ENCODE assay signal across 33 cellular contexts in the genomic region with DNA sequence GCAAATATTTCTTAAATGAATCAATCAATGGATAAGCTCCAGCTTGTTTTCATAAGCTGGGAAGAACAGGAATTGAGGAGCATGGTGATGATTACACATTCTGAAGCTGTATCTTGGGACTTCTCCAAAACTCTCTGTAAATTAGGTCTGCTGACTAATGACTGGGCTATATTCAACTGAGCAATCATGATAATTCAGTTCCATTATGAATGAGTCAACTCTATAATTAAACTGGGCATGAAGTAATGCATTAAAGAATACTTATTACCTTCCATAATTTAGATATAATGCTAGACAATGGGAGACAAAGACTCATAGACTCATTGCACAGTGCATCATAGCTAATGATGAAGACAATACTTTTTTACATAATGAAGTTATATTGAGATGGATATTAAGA.
"Had no signal": no experiment of that assay in that cellular context is flagged by ENCODE, and none has a peak within 500 bp of the region (broad histone marks: within the 10 kb centered on the region; RNA-seq: fewer than 3 reads in every experiment).

No MANE protein-coding gene starts in this region.

- DNase-seq: activated CD4-positive, alpha-beta memory T cell treated with anti-CD3 and anti-CD28 coated beads for 36 hours; activated CD4-positive, alpha-beta T cell treated with anti-CD3 and anti-CD28 coated beads, Interleukin-2, amount 10 ng/mL, durations not matched to agents 24 days and 14 days; activated CD4-positive, CD25-positive, alpha-beta regulatory T cell treated with anti-CD3 and anti-CD28 coated beads, Interleukin-2, amount 50 U/mL, for 72 hours; activated CD8-positive, alpha-beta memory T cell treated with anti-CD3 and anti-CD28 coated beads, Interleukin-2, amount 50 U/mL, for 4 hours; activated effector memory CD4-positive, alpha-beta T cell treated with anti-CD3 and anti-CD28 coated beads, Interleukin-2, amount 50 U/mL, for 16 hours; activated naive CD4-positive, alpha-beta T cell treated with anti-CD3 and anti-CD28 coated beads, Interleukin-2, amount 10 ng/mL, durations not matched to agents 7 days and 5 days; activated naive CD8-positive, alpha-beta T cell treated with anti-CD3 and anti-CD28 coated beads, Interleukin-2, amount 10 ng/mL, durations not matched to agents 7 days and 5 days; activated T-cell treated with anti-CD3 and anti-CD28 coated beads, Interleukin-2, amount 50 U/mL, for 1 hour; central memory CD4-positive, alpha-beta T cell; head of caudate nucleus; hippocampal formation; left cardiac atrium; mammary epithelial cell; naive thymus-derived CD8-positive, alpha-beta T cell; nucleus accumbens; pancreas; retina; small intestine; stimulated activated CD4-positive, alpha-beta T cell treated with anti-CD3 and anti-CD28 coated beads, Interleukin-4, amount 100 ng/mL, for 24 hours; stimulated activated CD8-positive, alpha-beta memory T cell treated with anti-CD3 and anti-CD28 coated beads, Interleukin-4, amount 100 ng/mL, for 48 hours; stomach; T-helper 9 cell; thyroid gland; upper lobe of left lung had no signal

- H3K27ac ChIP-seq: ascending aorta, esophagus muscularis mucosa, pancreas, prostate gland, stomach, thyroid gland, upper lobe of left lung, vagina had no signal

- H3K27ac Mint-ChIP-seq: activated CD4-positive, alpha-beta memory T cell treated with anti-CD3 and anti-CD28 coated beads for 36 hours; activated CD4-positive, alpha-beta T cell treated with anti-CD3 and anti-CD28 coated beads, Interleukin-2, amount 10 ng/mL, durations not matched to agents 24 days and 14 days; activated naive CD4-positive, alpha-beta T cell treated with anti-CD3 and anti-CD28 coated beads, Interleukin-2, amount 10 ng/mL, durations not matched to agents 7 days and 5 days; activated naive CD8-positive, alpha-beta T cell treated with anti-CD3 and anti-CD28 coated beads, Interleukin-2, amount 10 ng/mL, durations not matched to agents 7 days and 5 days; activated T-helper 1 cell treated with anti-CD3 and anti-CD28 coated beads, Interleukin-12 subunit alpha, Interleukin-12 subunit beta, Interleukin-2, Interleukin-4 antibody, amounts not matched to agents 30 ng/mL and 10 ng/mL and 1 ng/mL, durations not matched to agents 14 hours and 24 hours and 36 hours; mesothelial cell of epicardium; naive thymus-derived CD8-positive, alpha-beta T cell; stimulated activated memory B cell treated with anti-CD40 and anti-IgM and Interleukin-4, amounts not matched to agents 10 μg/mL and 1 μg/mL and 100 μg/mL, for 72 hours had no signal

- ATAC-seq: left cardiac atrium; naive thymus-derived CD8-positive, alpha-beta T cell; pancreas; sciatic nerve; stimulated activated memory B cell treated with anti-CD40 and anti-IgM and Interleukin-4, amounts not matched to agents 10 μg/mL and 1 μg/mL and 100 μg/mL, for 72 hours had no signal

- H3K4me1 ChIP-seq: ascending aorta, esophagus muscularis mucosa, pancreas, prostate gland, stomach, thyroid gland, upper lobe of left lung, vagina had no signal

- H3K9me3 Mint-ChIP-seq: activated CD4-positive, alpha-beta T cell treated with anti-CD3 and anti-CD28 coated beads, Interleukin-2, amount 10 ng/mL, durations not matched to agents 24 days and 14 days; activated naive CD4-positive, alpha-beta T cell treated with anti-CD3 and anti-CD28 coated beads, Interleukin-2, amount 10 ng/mL, durations not matched to agents 7 days and 5 days; activated T-helper 1 cell treated with anti-CD3 and anti-CD28 coated beads, Interleukin-12 subunit alpha, Interleukin-12 subunit beta, Interleukin-2, Interleukin-4 antibody, amounts not matched to agents 30 ng/mL and 10 ng/mL and 1 ng/mL, durations not matched to agents 14 hours and 24 hours and 36 hours; mesothelial cell of epicardium; neural crest cell had no signal

- H3K36me3 Mint-ChIP-seq: activated CD4-positive, alpha-beta memory T cell treated with anti-CD3 and anti-CD28 coated beads for 36 hours; activated naive CD4-positive, alpha-beta T cell treated with anti-CD3 and anti-CD28 coated beads, Interleukin-2, amount 10 ng/mL, durations not matched to agents 7 days and 5 days; activated naive CD8-positive, alpha-beta T cell treated with anti-CD3 and anti-CD28 coated beads, Interleukin-2, amount 10 ng/mL, durations not matched to agents 7 days and 5 days; mesothelial cell of epicardium; naive thymus-derived CD8-positive, alpha-beta T cell; stimulated activated memory B cell treated with anti-CD40 and anti-IgM and Interleukin-4, amounts not matched to agents 10 μg/mL and 1 μg/mL and 100 μg/mL, for 72 hours had no signal

- H3K4me3 Mint-ChIP-seq: activated CD4-positive, alpha-beta memory T cell treated with anti-CD3 and anti-CD28 coated beads for 36 hours; activated CD4-positive, alpha-beta T cell treated with anti-CD3 and anti-CD28 coated beads, Interleukin-2, amount 10 ng/mL, durations not matched to agents 24 days and 14 days; activated naive CD4-positive, alpha-beta T cell treated with anti-CD3 and anti-CD28 coated beads, Interleukin-2, amount 10 ng/mL, durations not matched to agents 7 days and 5 days; activated naive CD8-positive, alpha-beta T cell treated with anti-CD3 and anti-CD28 coated beads, Interleukin-2, amount 10 ng/mL, durations not matched to agents 7 days and 5 days; activated T-helper 1 cell treated with anti-CD3 and anti-CD28 coated beads, Interleukin-12 subunit alpha, Interleukin-12 subunit beta, Interleukin-2, Interleukin-4 antibody, amounts not matched to agents 30 ng/mL and 10 ng/mL and 1 ng/mL, durations not matched to agents 14 hours and 24 hours and 36 hours; mesothelial cell of epicardium; naive thymus-derived CD8-positive, alpha-beta T cell; neural crest cell; stimulated activated memory B cell treated with anti-CD40 and anti-IgM and Interleukin-4, amounts not matched to agents 10 μg/mL and 1 μg/mL and 100 μg/mL, for 72 hours had no signal

- H3K27me3 Mint-ChIP-seq: activated CD4-positive, alpha-beta memory T cell treated with anti-CD3 and anti-CD28 coated beads for 36 hours; activated CD4-positive, alpha-beta T cell treated with anti-CD3 and anti-CD28 coated beads, Interleukin-2, amount 10 ng/mL, durations not matched to agents 24 days and 14 days; activated naive CD4-positive, alpha-beta T cell treated with anti-CD3 and anti-CD28 coated beads, Interleukin-2, amount 10 ng/mL, durations not matched to agents 7 days and 5 days; naive thymus-derived CD8-positive, alpha-beta T cell; stimulated activated memory B cell treated with anti-CD40 and anti-IgM and Interleukin-4, amounts not matched to agents 10 μg/mL and 1 μg/mL and 100 μg/mL, for 72 hours had no signal

- H3K36me3 ChIP-seq: ascending aorta, esophagus muscularis mucosa, pancreas, prostate gland, stomach, thyroid gland, upper lobe of left lung, vagina had no signal

- H3K27me3 ChIP-seq: ascending aorta, esophagus muscularis mucosa, pancreas, stomach, thyroid gland, upper lobe of left lung, vagina had no signal

- H3K4me1 Mint-ChIP-seq: activated CD4-positive, alpha-beta T cell treated with anti-CD3 and anti-CD28 coated beads, Interleukin-2, amount 10 ng/mL, durations not matched to agents 24 days and 14 days; activated naive CD4-positive, alpha-beta T cell treated with anti-CD3 and anti-CD28 coated beads, Interleukin-2, amount 10 ng/mL, durations not matched to agents 7 days and 5 days; activated naive CD8-positive, alpha-beta T cell treated with anti-CD3 and anti-CD28 coated beads, Interleukin-2, amount 10 ng/mL, durations not matched to agents 7 days and 5 days; mesothelial cell of epicardium; naive thymus-derived CD8-positive, alpha-beta T cell; neural crest cell; stimulated activated memory B cell treated with anti-CD40 and anti-IgM and Interleukin-4, amounts not matched to agents 10 μg/mL and 1 μg/mL and 100 μg/mL, for 72 hours had no signal

- H3K9me3 ChIP-seq: ascending aorta, esophagus muscularis mucosa, pancreas, prostate gland, stomach, thyroid gland, upper lobe of left lung, vagina had no signal

- H3K4me3 ChIP-seq: ascending aorta, esophagus muscularis mucosa, pancreas, prostate gland, stomach, thyroid gland, upper lobe of left lung, vagina had no signal
